8 cellular contexts compared by ENCODE assay signal in genomic region chr6:57046332-57047256, GRCh38. TPM values are rescaled to one million over a fixed set of nuclear protein-coding genes. Genes with fewer than 3 reads are reported as not detected.
DNase-seq lines count a peak whose midpoint lies in the region; ATAC-seq and TF ChIP-seq lines count a peak whose summit lies in the region.
"Not testable (repeated sequence)": the region's sequence is repeated elsewhere in the genome, so short reads cannot be mapped to it uniquely, and the experiment has no call there.

Gene KIAA1586, plus strand, starts transcription at chr6:57046693. Its CDS starts 63 bp downstream, at chr6:57046756.

- peaks cover 13% of the 10 kb centered on the region; the same call in 1 of the 2 replicates for H4K20me1 ChIP-seq in DND-41 (ENCODE audit: insufficient read depth, low read length)
- not testable (repeated sequence) for H4K20me1 ChIP-seq in GM23248 (ENCODE audit: insufficient read depth); Karpas-422 (ENCODE audit: insufficient read depth, low read depth, low read length); fibroblast of lung (ENCODE audit: control insufficient read depth, extremely low read depth, insufficient read depth, low read length)

- in situ Hi-C loops in GM23248 (cut with MboI): not testable (repeated sequence)

- peaks cover 23% of the 10 kb centered on the region for H3K36me3 Mint-ChIP-seq in activated T-helper 1 cell treated with anti-CD3 and anti-CD28 coated beads, Interleukin-12 subunit alpha, Interleukin-12 subunit beta, Interleukin-2, Interleukin-4 antibody, amounts not matched to agents 30 ng/mL and 10 ng/mL and 1 ng/mL, durations not matched to agents 14 hours and 24 hours and 36 hours (ENCODE audit: low read depth)
- H3K36me3 Mint-ChIP-seq in natural killer cell treated with Interleukin-12 subunit alpha and Interleukin-12 subunit beta and Interleukin-15 and Interleukin-18, amount 100 ng/mL, for 72 hours: not testable (repeated sequence)

- H3K4me3 ChIP-seq in DND-41 (ENCODE audit: low read depth in 1 of 2, low read length in 2 of 2): peak within 1 kb of the TSS; percentile 76 to 85
- H3K4me3 ChIP-seq in GM23248: peak within 1 kb of the TSS; percentile 72
- peak within 1 kb of the TSS; percentile 68 for H3K4me3 ChIP-seq in Karpas-422 (ENCODE audit: low read length)
- H3K4me3 ChIP-seq in fibroblast of lung (replicated peaks in 1 of 4; ENCODE audit: control extremely low read depth in 1 of 4, insufficient read depth in 1 of 4, low read depth in 3 of 4, low read length in 4 of 4): peak within 1 kb of the TSS; percentile 42 to 84 (median 50)

- H3K9me2 ChIP-seq in GM23248 (ENCODE audit: insufficient read depth); Karpas-422 (replicated peaks; ENCODE audit: insufficient read depth, low read length): not testable (repeated sequence)

- H3K79me2 ChIP-seq in DND-41 (ENCODE audit: insufficient read depth, low read length) (peaks cover 45% of the 10 kb centered on the region), GM23248 (ENCODE audit: insufficient read depth) (peaks cover 39% of the 10 kb centered on the region), Karpas-422 (ENCODE audit: low read length) (peaks cover 36% of the 10 kb centered on the region), fibroblast of lung (ENCODE audit: control insufficient read depth, insufficient read depth, low read length) (peaks cover 28% of the 10 kb centered on the region)

- DNase-seq in DND-41 (peak; percentile 93), GM23248 (peak; percentile 94), Karpas-422 (peak; percentile 94), RPMI7951 (ENCODE audit: low read depth) (peak; percentile 95), fibroblast of lung (ENCODE audit: low read depth in 2 of 2) (peak; percentile 88 to 90)
- DNase-seq in activated T-helper 1 cell treated with anti-CD3 and anti-CD28 coated beads, Interleukin-12 subunit alpha, Interleukin-12 subunit beta, Interleukin-2, Interleukin-4 antibody, amounts not matched to agents 30 ng/mL and 10 ng/mL and 1 ng/mL, durations not matched to agents 14 hours and 24 hours and 36 hours (ENCODE audit: low spot score): peak; percentile 83
- DNase-seq in natural killer cell treated with Interleukin-12 subunit alpha and Interleukin-12 subunit beta and Interleukin-15 and Interleukin-18, amount 100 ng/mL, for 72 hours (ENCODE audit: low spot score): peak; percentile 90
- peak; percentile 78 for DNase-seq in stimulated activated naive CD4-positive, alpha-beta T cell treated with Interleukin-2 at 50 U/mL for 16 hours (lab: John Stamatoyannopoulos, UW)

- peak; percentile 97 for ATAC-seq in DND-41 (ENCODE audit: insufficient read depth, low read depth)
- peak; percentile 97 for ATAC-seq in natural killer cell treated with Interleukin-12 subunit alpha and Interleukin-12 subunit beta and Interleukin-15 and Interleukin-18, amount 100 ng/mL, for 72 hours

- not testable (repeated sequence) for H3K9me3 Mint-ChIP-seq in activated T-helper 1 cell treated with anti-CD3 and anti-CD28 coated beads, Interleukin-12 subunit alpha, Interleukin-12 subunit beta, Interleukin-2, Interleukin-4 antibody, amounts not matched to agents 30 ng/mL and 10 ng/mL and 1 ng/mL, durations not matched to agents 14 hours and 24 hours and 36 hours; natural killer cell treated with Interleukin-12 subunit alpha and Interleukin-12 subunit beta and Interleukin-15 and Interleukin-18, amount 100 ng/mL, for 72 hours

- intact Hi-C loops in activated T-helper 1 cell treated with anti-CD3 and anti-CD28 coated beads, Interleukin-12 subunit alpha, Interleukin-12 subunit beta, Interleukin-2, Interleukin-4 antibody, amounts not matched to agents 30 ng/mL and 10 ng/mL and 1 ng/mL, durations not matched to agents 14 hours and 24 hours and 36 hours (cut with micrococcal nuclease): loop anchor here (1.0 to 5.0 kb wide), 6 partner anchors 43 to 449 kb away; partner anchors contain the start of genes BAG2, BEND6, PRIM2 and RAB23

- H3K36me3 ChIP-seq in DND-41 (ENCODE audit: insufficient read depth, low read length) (peaks cover 36% of the 10 kb centered on the region), GM23248 (ENCODE audit: low read depth) (peaks cover 13% of the 10 kb centered on the region; the same call in 1 of the 2 replicates), Karpas-422 (ENCODE audit: insufficient read depth, low read length) (peaks cover 27% of the 10 kb centered on the region)
- not testable (repeated sequence) for H3K36me3 ChIP-seq in fibroblast of lung (ENCODE audit: control insufficient read depth, insufficient read depth, low read length)

- H3K4me1 ChIP-seq in DND-41 (ENCODE audit: insufficient read depth, low read length): peaks cover 29% of the 10 kb centered on the region
- H3K4me1 ChIP-seq in GM23248 (ENCODE audit: insufficient read depth): peaks cover 18% of the 10 kb centered on the region
- H3K4me1 ChIP-seq in Karpas-422 (ENCODE audit: low read length): peaks cover 28% of the 10 kb centered on the region
- H3K4me1 ChIP-seq in fibroblast of lung (ENCODE audit: control insufficient read depth, extremely low read depth, insufficient read depth, low read length): not testable (repeated sequence)

- peak within 1 kb of the TSS; percentile 92 for H3K27ac Mint-ChIP-seq in activated T-helper 1 cell treated with anti-CD3 and anti-CD28 coated beads, Interleukin-12 subunit alpha, Interleukin-12 subunit beta, Interleukin-2, Interleukin-4 antibody, amounts not matched to agents 30 ng/mL and 10 ng/mL and 1 ng/mL, durations not matched to agents 14 hours and 24 hours and 36 hours
- peak within 1 kb of the TSS; percentile 71 to 91 for H3K27ac Mint-ChIP-seq in natural killer cell treated with Interleukin-12 subunit alpha and Interleukin-12 subunit beta and Interleukin-15 and Interleukin-18, amount 100 ng/mL, for 72 hours

- not testable (repeated sequence) for H3K27me3 ChIP-seq in DND-41 (ENCODE audit: insufficient read depth, low read length, poor library complexity); GM23248 (replicated peaks; ENCODE audit: insufficient read depth); Karpas-422 (ENCODE audit: low read length); fibroblast of lung (ENCODE audit: control insufficient read depth, insufficient read depth, low read length)

- peak within 1 kb of the TSS; percentile 93 for H3K4me3 Mint-ChIP-seq in activated T-helper 1 cell treated with anti-CD3 and anti-CD28 coated beads, Interleukin-12 subunit alpha, Interleukin-12 subunit beta, Interleukin-2, Interleukin-4 antibody, amounts not matched to agents 30 ng/mL and 10 ng/mL and 1 ng/mL, durations not matched to agents 14 hours and 24 hours and 36 hours
- H3K4me3 Mint-ChIP-seq in natural killer cell treated with Interleukin-12 subunit alpha and Interleukin-12 subunit beta and Interleukin-15 and Interleukin-18, amount 100 ng/mL, for 72 hours: peak within 1 kb of the TSS; percentile 86

- not testable (repeated sequence) for H3F3A ChIP-seq in GM23248 (ENCODE audit: insufficient read depth)

- TF ChIP-seq CTCF in DND-41 (IDR thresholded peaks at IDR 0.05; ENCODE audit: borderline replicate concordance, extremely low read depth, low read length, poor library complexity, severe bottlenecking); fibroblast of lung (conservative IDR thresholded peaks at IDR 0.05 in 1 of 2, IDR thresholded peaks at IDR 0.05 in 1 of 2; ENCODE audit: low read depth in 1 of 2, low read length in 2 of 2): not testable (repeated sequence)

- H2AFZ ChIP-seq in DND-41 (ENCODE audit: low read depth, low read length) (peak within 1 kb of the TSS; percentile 97), GM23248 (peak within 1 kb of the TSS; percentile 73), Karpas-422 (ENCODE audit: low read length) (peak within 1 kb of the TSS; percentile 79), fibroblast of lung (ENCODE audit: low read length) (peak within 1 kb of the TSS; percentile 51)

- H3K9ac ChIP-seq in DND-41 (ENCODE audit: low read depth, low read length) (peak within 1 kb of the TSS; percentile 70), GM23248 (peak within 1 kb of the TSS; percentile 69), Karpas-422 (ENCODE audit: low read length) (peak within 1 kb of the TSS; percentile 69), fibroblast of lung (ENCODE audit: insufficient read depth, low read length) (peak within 1 kb of the TSS; percentile 58)

- H3K27me3 Mint-ChIP-seq in activated T-helper 1 cell treated with anti-CD3 and anti-CD28 coated beads, Interleukin-12 subunit alpha, Interleukin-12 subunit beta, Interleukin-2, Interleukin-4 antibody, amounts not matched to agents 30 ng/mL and 10 ng/mL and 1 ng/mL, durations not matched to agents 14 hours and 24 hours and 36 hours (ENCODE audit: insufficient read depth): peaks cover 36% of the 10 kb centered on the region
- H3K27me3 Mint-ChIP-seq in natural killer cell treated with Interleukin-12 subunit alpha and Interleukin-12 subunit beta and Interleukin-15 and Interleukin-18, amount 100 ng/mL, for 72 hours: peaks cover 17 to 23% of the 10 kb centered on the region in 2 donors

- peak within 1 kb of the TSS; percentile 79 for H3K4me2 ChIP-seq in DND-41 (ENCODE audit: insufficient read depth, low read length)
- peak within 1 kb of the TSS; percentile 73 for H3K4me2 ChIP-seq in GM23248 (ENCODE audit: unreplicated experiment)
- peak within 1 kb of the TSS; percentile 88 for H3K4me2 ChIP-seq in Karpas-422 (ENCODE audit: low read depth, low read length, poor library complexity, severe bottlenecking)
- H3K4me2 ChIP-seq in fibroblast of lung (ENCODE audit: extremely low read depth, insufficient read depth, low read length): peak within 1 kb of the TSS; percentile 39

- H3K27ac ChIP-seq in DND-41 (ENCODE audit: low read length): peak within 1 kb of the TSS; percentile 82
- H3K27ac ChIP-seq in GM23248: peak within 1 kb of the TSS; percentile 46
- not testable (repeated sequence) for H3K27ac ChIP-seq in Karpas-422 (ENCODE audit: low read length)
- H3K27ac ChIP-seq in fibroblast of lung (ENCODE audit: insufficient read depth, low read length): peak within 1 kb of the TSS; percentile 54

- H3K4me1 Mint-ChIP-seq in activated T-helper 1 cell treated with anti-CD3 and anti-CD28 coated beads, Interleukin-12 subunit alpha, Interleukin-12 subunit beta, Interleukin-2, Interleukin-4 antibody, amounts not matched to agents 30 ng/mL and 10 ng/mL and 1 ng/mL, durations not matched to agents 14 hours and 24 hours and 36 hours (ENCODE audit: low read depth): peaks cover 35% of the 10 kb centered on the region
- H3K4me1 Mint-ChIP-seq in natural killer cell treated with Interleukin-12 subunit alpha and Interleukin-12 subunit beta and Interleukin-15 and Interleukin-18, amount 100 ng/mL, for 72 hours (ENCODE audit: low read depth in 2 of 2): peaks cover 16 to 22% of the 10 kb centered on the region in 2 donors

- WGBS in GM23248 (ENCODE audit: low coverage in 1 of 2, low lambda C conversion rate in 2 of 2, missing lambda C conversion rate in 2 of 2), 2 experiments: 1 to 2% methylated on average over 41 to 45 of the region's 78 CpGs

- H3K9me3 ChIP-seq in DND-41 (ENCODE audit: insufficient read depth, low read length, severe bottlenecking); GM23248 (ENCODE audit: low read depth); Karpas-422 (ENCODE audit: low read length); fibroblast of lung (ENCODE audit: control insufficient read depth, insufficient read depth, low read depth, low read length): not testable (repeated sequence)

RNA-seq across cellular contexts. Expression of gene KIAA1586, which starts in this region (rescaled TPM):
- 11.8 and 12.9 TPM in 2 replicates for total RNA-seq in GM23248 (2014; rRNA removed; shearing (Covaris generic))
- polyA plus RNA-seq in GM23248 (2016; fragmentation: Nextera tagmentation; extraction: Ambion mirVana) (18.6 and 19.0 TPM in 2 replicates), fibroblast of lung (7.8 and 8.2 TPM in 2 replicates)
- total RNA-seq in Karpas-422 (2014; rRNA removed; shearing (Covaris generic); ENCODE audit: low replicate concordance): 12.3 and 12.7 TPM in 2 replicates
- total RNA-seq in RPMI7951 (2014; rRNA removed; shearing (Covaris generic)): 22.8 and 27.6 TPM in 2 replicates
- 12.6 and 14.0 TPM in 2 replicates for total RNA-seq in activated T-helper 1 cell treated with anti-CD3 and anti-CD28 coated beads, Interleukin-12 subunit alpha, Interleukin-12 subunit beta, Interleukin-2, Interleukin-4 antibody, amounts not matched to agents 30 ng/mL and 10 ng/mL and 1 ng/mL, durations not matched to agents 14 hours and 24 hours and 36 hours
- total RNA-seq in fibroblast of lung: 17.3 and 18.2 TPM in 2 replicates
- polyA plus RNA-seq in fibroblast of lung (2012): 8.5 and 9.0 TPM in 2 replicates
- polyA minus RNA-seq in fibroblast of lung (ENCODE audit: low replicate concordance): 0.39 and 0.63 TPM in 2 replicates
- 10 to 100 TPM; 11.4 to 16.8 TPM for total RNA-seq in natural killer cell treated with Interleukin-12 subunit alpha and Interleukin-12 subunit beta and Interleukin-15 and Interleukin-18, amount 100 ng/mL, for 72 hours
